Comparison of ENCODE assay signal across 14 cellular contexts in genomic region chr6:32840604-32841246, GRCh38. TPM values are rescaled to one million over a fixed set of nuclear protein-coding genes. Genes with fewer than 3 reads are reported as not detected.
A peak's percentile ranks its signal among the peaks of the same experiment; 100 is the strongest.
DNase-seq lines count a peak whose midpoint lies in the region; ATAC-seq, FAIRE-seq and TF ChIP-seq lines count a peak whose summit lies in the region.
"Had no signal": no experiment of that assay in that cellular context is flagged by ENCODE, and none has a peak within 500 bp of the region (broad histone marks: within the 10 kb centered on the region; RNA-seq: fewer than 3 reads in every experiment).

No MANE protein-coding gene starts in this region.

- peak; percentile 63 for DNase-seq in activated naive CD4-positive, alpha-beta T cell treated with anti-CD3 and anti-CD28 coated beads for 36 hours
- no peak for DNase-seq in activated naive CD4-positive, alpha-beta T cell treated with anti-CD3 and anti-CD28 coated beads, Interleukin-2, amount 50 U/mL, for 16 hours
- no peak for DNase-seq in effector memory CD8-positive, alpha-beta T cell
- no peak for DNase-seq in kidney
- no peak for DNase-seq in WERI-Rb-1
- no peak for DNase-seq in SJCRH30
- DNase-seq: GM23248, tibial artery had no signal

- H3K9me3 ChIP-seq in thymus (ENCODE audit: control insufficient read depth) (no peaks in the 10 kb centered on the region), kidney (ENCODE audit: control insufficient read depth in 1 of 2, low read length in 2 of 2) (no peaks in the 10 kb centered on the region), WERI-Rb-1 (ENCODE audit: severe bottlenecking) (no peaks in the 10 kb centered on the region), SJCRH30 (replicated peaks) (no peaks in the 10 kb centered on the region)
- H3K9me3 ChIP-seq: tibial artery had no signal

- peaks cover 10% of the 10 kb centered on the region for H3K36me3 ChIP-seq in thymus (ENCODE audit: control insufficient read depth, insufficient read depth)
- H3K36me3 ChIP-seq in kidney (ENCODE audit: control insufficient read depth in 1 of 2, insufficient read depth in 2 of 2, low read length in 2 of 2) = peaks cover 0 to 14% of the 10 kb centered on the region in 2 donors
- H3K36me3 ChIP-seq in WERI-Rb-1 = no peaks in the 10 kb centered on the region
- no peaks in the 10 kb centered on the region for H3K36me3 ChIP-seq in SJCRH30

- H3K27ac ChIP-seq in thymus (ENCODE audit: low read depth) = peak overlapping the region; percentile 69
- H3K27ac ChIP-seq in kidney (ENCODE audit: low read depth in 2 of 2, low read length in 2 of 2) = no peak overlapping the region
- H3K27ac ChIP-seq in WERI-Rb-1 = no peak overlapping the region
- no peak overlapping the region for H3K27ac ChIP-seq in SJCRH30
- H3K27ac ChIP-seq: epithelial cell of prostate, GM23248 had no signal

- TF ChIP-seq CTCF in kidney (IDR thresholded peaks at IDR 0.05; ENCODE audit: borderline replicate concordance, extremely low read depth, insufficient read depth) (no peak), WERI-Rb-1 (IDR thresholded peaks at IDR 0.05; ENCODE audit: low read depth, low read length) (no peak)

- no peak for ATAC-seq in effector memory CD8-positive, alpha-beta T cell (replicated peaks)

- peaks cover 71% of the 10 kb centered on the region for H3K36me3 Mint-ChIP-seq in activated naive CD4-positive, alpha-beta T cell treated with anti-CD3 and anti-CD28 coated beads for 36 hours (ENCODE audit: low read depth)
- peaks cover 75% of the 10 kb centered on the region for H3K36me3 Mint-ChIP-seq in T-helper 1 cell treated with Interleukin-12 subunit alpha and Interleukin-12 subunit beta and Interleukin-4 antibody, amounts not matched to agents 30 μg/mL and 1 μg/mL, for 36 hours (ENCODE audit: low read depth)
- H3K36me3 Mint-ChIP-seq in effector memory CD8-positive, alpha-beta T cell (ENCODE audit: insufficient read depth) = peaks cover 65% of the 10 kb centered on the region

- H3K27me3 ChIP-seq in thymus (ENCODE audit: control insufficient read depth, insufficient read depth) (no peaks in the 10 kb centered on the region), WERI-Rb-1 (ENCODE audit: insufficient read depth, low read depth, severe bottlenecking) (no peaks in the 10 kb centered on the region), SJCRH30 (peaks cover 22% of the 10 kb centered on the region)
- H3K27me3 ChIP-seq: tibial artery had no signal

- 19% methylated on average over 9 of the region's 9 CpGs for WGBS in thymus

- H3K4me1 ChIP-seq in thymus (ENCODE audit: control insufficient read depth, insufficient read depth, low read length) (peaks cover 32% of the 10 kb centered on the region), kidney (ENCODE audit: control insufficient read depth in 1 of 2, insufficient read depth in 1 of 2, low read depth in 1 of 2, low read length in 2 of 2) (peaks cover 0 to 15% of the 10 kb centered on the region in 2 donors), SJCRH30 (no peaks in the 10 kb centered on the region)

- CTCF ChIA-PET in activated naive CD4-positive, alpha-beta T cell treated with anti-CD3 and anti-CD28 coated beads for 36 hours (lab: Charles Lee) = interaction anchor here (0.9 to 10.6 kb wide), 6 partner anchors 13 to 144 kb away, joined by 3 to 204 read pairs (median 16); partner anchors contain the start of genes PSMB9 and TAP1

- no peaks in the 10 kb centered on the region for H3K9me3 Mint-ChIP-seq in activated naive CD4-positive, alpha-beta T cell treated with anti-CD3 and anti-CD28 coated beads for 36 hours
- H3K9me3 Mint-ChIP-seq in T-helper 1 cell treated with Interleukin-12 subunit alpha and Interleukin-12 subunit beta and Interleukin-4 antibody, amounts not matched to agents 30 μg/mL and 1 μg/mL, for 36 hours = no peaks in the 10 kb centered on the region
- no peaks in the 10 kb centered on the region for H3K9me3 Mint-ChIP-seq in effector memory CD8-positive, alpha-beta T cell

- H3K9ac ChIP-seq in kidney (ENCODE audit: low read length in 2 of 2) = no peak overlapping the region
- H3K9ac ChIP-seq: GM23248 had no signal

- H3K4me1 Mint-ChIP-seq in activated naive CD4-positive, alpha-beta T cell treated with anti-CD3 and anti-CD28 coated beads for 36 hours (ENCODE audit: low read depth) = peaks cover 60% of the 10 kb centered on the region
- H3K4me1 Mint-ChIP-seq in T-helper 1 cell treated with Interleukin-12 subunit alpha and Interleukin-12 subunit beta and Interleukin-4 antibody, amounts not matched to agents 30 μg/mL and 1 μg/mL, for 36 hours (ENCODE audit: low read depth) = peaks cover 67% of the 10 kb centered on the region
- peaks cover 62 to 68% of the 10 kb centered on the region in 2 donors for H3K4me1 Mint-ChIP-seq in effector memory CD8-positive, alpha-beta T cell (ENCODE audit: low read depth in 2 of 2)

- no peaks in the 10 kb centered on the region for H3K27me3 Mint-ChIP-seq in activated naive CD4-positive, alpha-beta T cell treated with anti-CD3 and anti-CD28 coated beads for 36 hours (ENCODE audit: low read depth)
- H3K27me3 Mint-ChIP-seq in T-helper 1 cell treated with Interleukin-12 subunit alpha and Interleukin-12 subunit beta and Interleukin-4 antibody, amounts not matched to agents 30 μg/mL and 1 μg/mL, for 36 hours (ENCODE audit: low read depth) = no peaks in the 10 kb centered on the region
- H3K27me3 Mint-ChIP-seq in effector memory CD8-positive, alpha-beta T cell = no peaks in the 10 kb centered on the region

- no peak for FAIRE-seq in kidney (lab: Jason Lieb, UNC)
- FAIRE-seq: bronchial epithelial cell had no signal

- intact Hi-C loops in activated naive CD4-positive, alpha-beta T cell treated with anti-CD3 and anti-CD28 coated beads for 36 hours (cut with micrococcal nuclease) = loop anchor here (5.0 to 10.0 kb wide), 7 partner anchors 367 to 1176 kb away; partner anchors contain the start of genes AGPAT1, C6orf47, CLIC1 and CSNK2B
- intact Hi-C loops in kidney (cut with DNase I) = no loop called here

- H3K27ac Mint-ChIP-seq in activated naive CD4-positive, alpha-beta T cell treated with anti-CD3 and anti-CD28 coated beads for 36 hours = peak overlapping the region; percentile 99
- peak overlapping the region; percentile 100 for H3K27ac Mint-ChIP-seq in T-helper 1 cell treated with Interleukin-12 subunit alpha and Interleukin-12 subunit beta and Interleukin-4 antibody, amounts not matched to agents 30 μg/mL and 1 μg/mL, for 36 hours
- H3K27ac Mint-ChIP-seq in effector memory CD8-positive, alpha-beta T cell = peak overlapping the region; percentile 98 to 100

- H3K4me3 ChIP-seq in thymus (ENCODE audit: low read length) (no peak overlapping the region), kidney (ENCODE audit: low read length in 2 of 2) (no peak overlapping the region), WERI-Rb-1 (ENCODE audit: low read depth, low read length) (no peak overlapping the region), SJCRH30 (no peak overlapping the region)
- H3K4me3 ChIP-seq: GM23248, tibial artery had no signal

- H3K4me3 Mint-ChIP-seq in activated naive CD4-positive, alpha-beta T cell treated with anti-CD3 and anti-CD28 coated beads for 36 hours = peak overlapping the region; percentile 98
- peak overlapping the region; percentile 99 for H3K4me3 Mint-ChIP-seq in T-helper 1 cell treated with Interleukin-12 subunit alpha and Interleukin-12 subunit beta and Interleukin-4 antibody, amounts not matched to agents 30 μg/mL and 1 μg/mL, for 36 hours
- peak overlapping the region; percentile 99 to 100 for H3K4me3 Mint-ChIP-seq in effector memory CD8-positive, alpha-beta T cell

RNA-seq across cellular contexts. Expression of gene TAP2, which starts 2.2 kb away (rescaled TPM):
- total RNA-seq in activated naive CD4-positive, alpha-beta T cell treated with anti-CD3 and anti-CD28 coated beads for 36 hours = 100 to 1,000 TPM; 136 to 138 TPM
- polyA plus RNA-seq in thymus (39.8 TPM), kidney (ENCODE audit: insufficient read depth, low read depth, low replicate concordance) (25.4 TPM)
- total RNA-seq in kidney = 37.6 TPM
- total RNA-seq in SJCRH30 (2014; rRNA removed; shearing (Covaris generic)) = 17.1 and 17.4 TPM in 2 replicates

RNA-seq across cellular contexts. Expression of gene PSMB8, which starts 3.1 kb away (rescaled TPM):
- 100 to 1,000 TPM; 286 to 308 TPM for total RNA-seq in activated naive CD4-positive, alpha-beta T cell treated with anti-CD3 and anti-CD28 coated beads for 36 hours
- 177 TPM for polyA plus RNA-seq in thymus
- 79.6 TPM for total RNA-seq in kidney
- polyA plus RNA-seq in kidney (ENCODE audit: insufficient read depth, low read depth, low replicate concordance) = 90.6 TPM
- total RNA-seq in SJCRH30 (2014; rRNA removed; shearing (Covaris generic)) = 0.18 and 0.33 TPM in 2 replicates

RNA-seq across cellular contexts. Expression of gene TAP1, which starts 12.8 kb away (rescaled TPM):
- total RNA-seq in activated naive CD4-positive, alpha-beta T cell treated with anti-CD3 and anti-CD28 coated beads for 36 hours = 100 to 1,000 TPM; 187 TPM
- polyA plus RNA-seq in thymus = 155 TPM
- 45.4 TPM for total RNA-seq in kidney
- 32.1 TPM for polyA plus RNA-seq in kidney (ENCODE audit: insufficient read depth, low read depth, low replicate concordance)
- 0.43 and 0.81 TPM in 2 replicates for total RNA-seq in SJCRH30 (2014; rRNA removed; shearing (Covaris generic))

RNA-seq across cellular contexts. Expression of gene PSMB9, which starts 13.3 kb away (rescaled TPM):
- 100 to 1,000 TPM; 238 to 241 TPM for total RNA-seq in activated naive CD4-positive, alpha-beta T cell treated with anti-CD3 and anti-CD28 coated beads for 36 hours
- polyA plus RNA-seq in thymus (143 TPM), kidney (ENCODE audit: insufficient read depth, low read depth, low replicate concordance) (52.8 TPM)
- 56.6 TPM for total RNA-seq in kidney
- 0.18 TPM in 1 of 2 replicates, not detected in the other for total RNA-seq in SJCRH30 (2014; rRNA removed; shearing (Covaris generic))

RNA-seq across cellular contexts. Expression of gene HLA-DOB, which starts 23.9 kb away (rescaled TPM):
- total RNA-seq in activated naive CD4-positive, alpha-beta T cell treated with anti-CD3 and anti-CD28 coated beads for 36 hours = 1 to 10 TPM in 1 of 2 experiments, under 1 TPM in 1; 0.91 to 1.1 TPM
- polyA plus RNA-seq in thymus = 40.1 TPM
- total RNA-seq in kidney = 6.1 TPM
- 1.9 TPM for polyA plus RNA-seq in kidney (ENCODE audit: insufficient read depth, low read depth, low replicate concordance)
- total RNA-seq in SJCRH30 (2014; rRNA removed; shearing (Covaris generic)) = 0.10 and 0.28 TPM in 2 replicates
- total RNA-seq: GM23248, mesenteric fat pad had no signal
- polyA plus RNA-seq: AG04450, GM23248 had no signal

Comparison
In these comparisons a context has a peak if more than half of its experiments do, and no peak if none do; other contexts are left out.
1. RNA of gene PSMB8, which starts 3.1 kb away (total RNA-seq): 286 to 308 TPM in activated naive CD4-positive, alpha-beta T cell treated with anti-CD3 and anti-CD28 coated beads for 36 hours and 79.6 TPM in kidney (single experiment); 0.18 to 0.33 TPM in SJCRH30; every median in the first group is over 10 times any median in the second.
2. RNA of gene TAP1, which starts 12.8 kb away (total RNA-seq): 187 TPM in activated naive CD4-positive, alpha-beta T cell treated with anti-CD3 and anti-CD28 coated beads for 36 hours and 45.4 TPM in kidney (single experiment); 0.43 to 0.81 TPM in SJCRH30; every median in the first group is over 10 times any median in the second.
3. Peak in every context shown above with its lines, with median percentiles within 50 percentile points of each other: H3K27ac Mint-ChIP-seq and H3K4me3 Mint-ChIP-seq.